ENCODE assay signal across 1 cellular context in the genomic region with DNA sequence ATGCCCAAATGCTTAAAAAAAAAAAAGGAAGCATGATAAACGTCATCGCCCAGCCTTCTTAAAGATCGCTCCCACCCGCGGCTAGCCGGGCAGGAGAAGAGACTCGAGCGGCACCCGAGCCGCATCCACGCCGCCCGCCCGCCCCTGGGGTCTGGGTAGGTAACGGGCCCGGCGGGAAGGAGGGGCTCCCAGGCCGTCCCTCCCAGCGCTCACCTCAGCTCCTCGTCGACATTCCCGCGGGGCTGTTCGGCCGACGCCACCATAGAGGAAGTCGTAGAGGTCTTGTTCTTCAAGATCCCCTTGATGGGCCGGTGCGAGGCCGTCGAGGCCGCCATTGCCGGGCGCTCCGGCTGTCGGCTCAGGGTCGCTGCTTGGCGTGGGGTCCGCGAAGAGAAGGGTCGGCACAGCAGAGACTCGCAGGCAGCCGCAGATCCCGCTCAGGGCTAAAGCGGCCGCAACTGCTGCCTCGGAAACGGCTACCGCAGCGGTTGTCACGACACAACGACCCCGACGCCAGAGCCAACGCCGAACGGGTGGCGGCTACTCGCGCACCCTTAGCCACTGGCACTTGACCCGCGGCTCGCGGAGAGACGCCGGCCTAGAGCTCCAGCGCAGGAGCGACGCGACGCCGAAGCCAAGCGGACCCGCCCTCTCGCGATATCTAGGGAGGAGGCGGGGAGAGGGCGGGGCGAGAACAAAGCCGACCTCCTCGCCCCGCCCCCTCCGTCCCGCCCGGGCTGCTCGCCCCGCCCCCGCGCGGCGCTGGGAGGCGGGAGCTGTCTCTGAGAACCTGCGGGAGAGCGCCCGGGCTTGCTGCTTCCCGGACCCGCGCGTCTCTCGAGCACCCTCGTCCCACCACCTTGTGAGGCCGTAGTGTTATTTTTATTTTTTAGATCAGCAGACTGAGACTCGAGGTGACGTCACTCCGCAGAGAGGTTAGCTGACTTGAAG.
TF ChIP-seq lines count a peak whose summit lies in the region.

A gene (minus strand): TSS at position 635 of the 951 bp plus-strand sequence. CDS start 300 bp downstream, at position 335.

TF ChIP-seq in HEK293, 187 proteins besides CTCF, POLR2A, EP300 and RAD21 (continued from another document and continues in another):
- TF ChIP-seq, protein P1, sequence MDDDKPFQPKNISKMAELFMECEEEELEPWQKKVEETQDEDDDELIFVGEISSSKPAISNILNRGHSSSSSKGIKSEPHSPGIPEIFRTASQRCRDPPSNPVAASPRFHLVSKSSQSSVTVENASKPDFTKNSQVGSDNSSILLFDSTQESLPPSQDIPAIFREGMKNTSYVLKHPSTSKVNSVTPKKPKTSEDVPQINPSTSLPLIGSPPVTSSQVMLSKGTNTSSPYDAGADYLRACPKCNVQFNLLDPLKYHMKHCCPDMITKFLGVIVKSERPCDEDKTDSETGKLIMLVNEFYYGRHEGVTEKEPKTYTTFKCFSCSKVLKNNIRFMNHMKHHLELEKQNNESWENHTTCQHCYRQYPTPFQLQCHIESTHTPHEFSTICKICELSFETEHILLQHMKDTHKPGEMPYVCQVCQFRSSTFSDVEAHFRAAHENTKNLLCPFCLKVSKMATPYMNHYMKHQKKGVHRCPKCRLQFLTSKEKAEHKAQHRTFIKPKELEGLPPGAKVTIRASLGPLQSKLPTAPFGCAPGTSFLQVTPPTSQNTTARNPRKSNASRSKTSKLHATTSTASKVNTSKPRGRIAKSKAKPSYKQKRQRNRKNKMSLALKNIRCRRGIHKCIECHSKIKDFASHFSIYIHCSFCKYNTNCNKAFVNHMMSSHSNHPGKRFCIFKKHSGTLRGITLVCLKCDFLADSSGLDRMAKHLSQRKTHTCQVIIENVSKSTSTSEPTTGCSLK (tag by site-specific recombination; IDR thresholded peaks at IDR 0.05) = no peak
- TF ChIP-seq ZNF37A (tag by site-specific recombination; IDR thresholded peaks at IDR 0.05) (no peak), SP3 (tag by site-specific recombination; IDR thresholded peaks at IDR 0.05) (peak; percentile 97), YY1 (tag by site-specific recombination; IDR thresholded peaks at IDR 0.05) (peak; percentile 70; the same call in 1 of the 2 replicates), ZNF670 (tag by site-specific recombination; IDR thresholded peaks at IDR 0.05; ENCODE audit: low read depth) (no peak), KLF7 (tag by site-specific recombination; IDR thresholded peaks at IDR 0.05; ENCODE audit: borderline replicate concordance) (no peak), ZNF544 (tag by site-specific recombination; IDR thresholded peaks at IDR 0.05) (no peak), ZBTB8A (tag by site-specific recombination; IDR thresholded peaks at IDR 0.05) (no peak), KLF1 (tag by site-specific recombination; IDR thresholded peaks at IDR 0.05) (peak; percentile 47), PRDM1 (tag by site-specific recombination; IDR thresholded peaks at IDR 0.05) (no peak), ZBTB7A (tag by site-specific recombination; IDR thresholded peaks at IDR 0.05; ENCODE audit: low read depth) (no peak), MEIS1 (CRISPR knock-in tag; IDR thresholded peaks at IDR 0.05; ENCODE audit: borderline replicate concordance) (no peak), ZNF747 (tag by site-specific recombination; IDR thresholded peaks at IDR 0.05) (no peak), GLIS2 (tag by site-specific recombination; IDR thresholded peaks at IDR 0.05) (peak; percentile 51; the same call in 1 of the 2 replicates), ZBTB1 (tag by site-specific recombination; IDR thresholded peaks at IDR 0.05) (no peak), SCRT1 (tag by site-specific recombination; IDR thresholded peaks at IDR 0.05; ENCODE audit: borderline replicate concordance) (no peak), ZNF223 (tag by site-specific recombination; IDR thresholded peaks at IDR 0.05) (no peak), IKZF3 (tag by site-specific recombination; IDR thresholded peaks at IDR 0.05) (no peak), EGR2 (tag by site-specific recombination; IDR thresholded peaks at IDR 0.05; ENCODE audit: low read depth) (no peak), ZNF16 (tag by site-specific recombination; IDR thresholded peaks at IDR 0.05; ENCODE audit: low read depth) (no peak), ZEB2 (tag by site-specific recombination; IDR thresholded peaks at IDR 0.05) (0 out of 2 replicates have a peak, but pooled peaks have one; percentile 22), KLF10 (tag by site-specific recombination; IDR thresholded peaks at IDR 0.05) (peak; percentile 70), ZNF596 (tag by site-specific recombination; IDR thresholded peaks at IDR 0.05) (no peak), ZNF558 (tag by site-specific recombination; IDR thresholded peaks at IDR 0.05) (no peak), ZNF10 (tag by site-specific recombination; IDR thresholded peaks at IDR 0.05) (no peak), ZNF157 (tag by site-specific recombination; IDR thresholded peaks at IDR 0.05) (no peak), HOXC10 (CRISPR knock-in tag; IDR thresholded peaks at IDR 0.05) (no peak), SALL2 (tag by site-specific recombination; IDR thresholded peaks at IDR 0.05; ENCODE audit: borderline replicate concordance) (no peak), ZNF777 (tag by site-specific recombination; IDR thresholded peaks at IDR 0.05; ENCODE audit: borderline replicate concordance) (0 out of 2 replicates have a peak, but pooled peaks have one; percentile 18), ZNF211 (tag by site-specific recombination; IDR thresholded peaks at IDR 0.05; ENCODE audit: low read depth) (no peak), ZNF473 (tag by site-specific recombination; IDR thresholded peaks at IDR 0.05) (no peak), ZSCAN30 (tag by site-specific recombination; IDR thresholded peaks at IDR 0.05) (0 out of 2 replicates have a peak, but pooled peaks have one; percentile 13), BCL11B (tag by site-specific recombination; IDR thresholded peaks at IDR 0.05; ENCODE audit: low read depth) (no peak), SCRT2 (tag by site-specific recombination; IDR thresholded peaks at IDR 0.05) (no peak), ZNF658 (tag by site-specific recombination; IDR thresholded peaks at IDR 0.05) (no peak), SP2 (tag by site-specific recombination; IDR thresholded peaks at IDR 0.05) (peak; percentile 90), ZNF23 (tag by site-specific recombination; IDR thresholded peaks at IDR 0.05; ENCODE audit: borderline replicate concordance) (no peak), ZNF112 (tag by site-specific recombination; IDR thresholded peaks at IDR 0.05) (no peak), GFI1B (tag by site-specific recombination; IDR thresholded peaks at IDR 0.05) (no peak), ZNF391 (tag by site-specific recombination; IDR thresholded peaks at IDR 0.05; ENCODE audit: borderline replicate concordance, low read depth) (no peak), KLF9 (tag by site-specific recombination; IDR thresholded peaks at IDR 0.05; ENCODE audit: low read depth) (peak; percentile 79), ZNF843 (tag by site-specific recombination; IDR thresholded peaks at IDR 0.05) (no peak), ZSCAN23 (tag by site-specific recombination; IDR thresholded peaks at IDR 0.05) (no peak), ZNF768 (tag by site-specific recombination; IDR thresholded peaks at IDR 0.05) (no peak)
- TF ChIP-seq, protein P2, sequence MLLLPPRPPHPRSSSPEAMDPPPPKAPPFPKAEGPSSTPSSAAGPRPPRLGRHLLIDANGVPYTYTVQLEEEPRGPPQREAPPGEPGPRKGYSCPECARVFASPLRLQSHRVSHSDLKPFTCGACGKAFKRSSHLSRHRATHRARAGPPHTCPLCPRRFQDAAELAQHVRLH (tag by site-specific recombination; IDR thresholded peaks at IDR 0.05) = no peak
- TF ChIP-seq, protein P3, sequence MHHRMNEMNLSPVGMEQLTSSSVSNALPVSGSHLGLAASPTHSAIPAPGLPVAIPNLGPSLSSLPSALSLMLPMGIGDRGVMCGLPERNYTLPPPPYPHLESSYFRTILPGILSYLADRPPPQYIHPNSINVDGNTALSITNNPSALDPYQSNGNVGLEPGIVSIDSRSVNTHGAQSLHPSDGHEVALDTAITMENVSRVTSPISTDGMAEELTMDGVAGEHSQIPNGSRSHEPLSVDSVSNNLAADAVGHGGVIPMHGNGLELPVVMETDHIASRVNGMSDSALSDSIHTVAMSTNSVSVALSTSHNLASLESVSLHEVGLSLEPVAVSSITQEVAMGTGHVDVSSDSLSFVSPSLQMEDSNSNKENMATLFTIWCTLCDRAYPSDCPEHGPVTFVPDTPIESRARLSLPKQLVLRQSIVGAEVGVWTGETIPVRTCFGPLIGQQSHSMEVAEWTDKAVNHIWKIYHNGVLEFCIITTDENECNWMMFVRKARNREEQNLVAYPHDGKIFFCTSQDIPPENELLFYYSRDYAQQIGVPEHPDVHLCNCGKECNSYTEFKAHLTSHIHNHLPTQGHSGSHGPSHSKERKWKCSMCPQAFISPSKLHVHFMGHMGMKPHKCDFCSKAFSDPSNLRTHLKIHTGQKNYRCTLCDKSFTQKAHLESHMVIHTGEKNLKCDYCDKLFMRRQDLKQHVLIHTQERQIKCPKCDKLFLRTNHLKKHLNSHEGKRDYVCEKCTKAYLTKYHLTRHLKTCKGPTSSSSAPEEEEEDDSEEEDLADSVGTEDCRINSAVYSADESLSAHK (tag by site-specific recombination; IDR thresholded peaks at IDR 0.05) = no peak
- TF ChIP-seq, protein P4, sequence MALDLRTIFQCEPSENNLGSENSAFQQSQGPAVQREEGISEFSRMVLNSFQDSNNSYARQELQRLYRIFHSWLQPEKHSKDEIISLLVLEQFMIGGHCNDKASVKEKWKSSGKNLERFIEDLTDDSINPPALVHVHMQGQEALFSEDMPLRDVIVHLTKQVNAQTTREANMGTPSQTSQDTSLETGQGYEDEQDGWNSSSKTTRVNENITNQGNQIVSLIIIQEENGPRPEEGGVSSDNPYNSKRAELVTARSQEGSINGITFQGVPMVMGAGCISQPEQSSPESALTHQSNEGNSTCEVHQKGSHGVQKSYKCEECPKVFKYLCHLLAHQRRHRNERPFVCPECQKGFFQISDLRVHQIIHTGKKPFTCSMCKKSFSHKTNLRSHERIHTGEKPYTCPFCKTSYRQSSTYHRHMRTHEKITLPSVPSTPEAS (tag by site-specific recombination; IDR thresholded peaks at IDR 0.05) = no peak
- TF ChIP-seq, protein P5, sequence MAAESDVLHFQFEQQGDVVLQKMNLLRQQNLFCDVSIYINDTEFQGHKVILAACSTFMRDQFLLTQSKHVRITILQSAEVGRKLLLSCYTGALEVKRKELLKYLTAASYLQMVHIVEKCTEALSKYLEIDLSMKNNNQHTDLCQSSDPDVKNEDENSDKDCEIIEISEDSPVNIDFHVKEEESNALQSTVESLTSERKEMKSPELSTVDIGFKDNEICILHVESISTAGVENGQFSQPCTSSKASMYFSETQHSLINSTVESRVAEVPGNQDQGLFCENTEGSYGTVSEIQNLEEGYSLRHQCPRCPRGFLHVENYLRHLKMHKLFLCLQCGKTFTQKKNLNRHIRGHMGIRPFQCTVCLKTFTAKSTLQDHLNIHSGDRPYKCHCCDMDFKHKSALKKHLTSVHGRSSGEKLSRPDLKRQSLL (tag by site-specific recombination; IDR thresholded peaks at IDR 0.05) = peak; percentile 94
- TF ChIP-seq, protein P6, sequence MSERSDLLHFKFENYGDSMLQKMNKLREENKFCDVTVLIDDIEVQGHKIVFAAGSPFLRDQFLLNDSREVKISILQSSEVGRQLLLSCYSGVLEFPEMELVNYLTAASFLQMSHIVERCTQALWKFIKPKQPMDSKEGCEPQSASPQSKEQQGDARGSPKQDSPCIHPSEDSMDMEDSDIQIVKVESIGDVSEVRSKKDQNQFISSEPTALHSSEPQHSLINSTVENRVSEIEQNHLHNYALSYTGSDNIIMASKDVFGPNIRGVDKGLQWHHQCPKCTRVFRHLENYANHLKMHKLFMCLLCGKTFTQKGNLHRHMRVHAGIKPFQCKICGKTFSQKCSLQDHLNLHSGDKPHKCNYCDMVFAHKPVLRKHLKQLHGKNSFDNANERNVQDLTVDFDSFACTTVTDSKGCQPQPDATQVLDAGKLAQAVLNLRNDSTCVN (tag by site-specific recombination; optimal IDR thresholded peaks at IDR 0.05) = peak; percentile 91
- TF ChIP-seq, protein P7, sequence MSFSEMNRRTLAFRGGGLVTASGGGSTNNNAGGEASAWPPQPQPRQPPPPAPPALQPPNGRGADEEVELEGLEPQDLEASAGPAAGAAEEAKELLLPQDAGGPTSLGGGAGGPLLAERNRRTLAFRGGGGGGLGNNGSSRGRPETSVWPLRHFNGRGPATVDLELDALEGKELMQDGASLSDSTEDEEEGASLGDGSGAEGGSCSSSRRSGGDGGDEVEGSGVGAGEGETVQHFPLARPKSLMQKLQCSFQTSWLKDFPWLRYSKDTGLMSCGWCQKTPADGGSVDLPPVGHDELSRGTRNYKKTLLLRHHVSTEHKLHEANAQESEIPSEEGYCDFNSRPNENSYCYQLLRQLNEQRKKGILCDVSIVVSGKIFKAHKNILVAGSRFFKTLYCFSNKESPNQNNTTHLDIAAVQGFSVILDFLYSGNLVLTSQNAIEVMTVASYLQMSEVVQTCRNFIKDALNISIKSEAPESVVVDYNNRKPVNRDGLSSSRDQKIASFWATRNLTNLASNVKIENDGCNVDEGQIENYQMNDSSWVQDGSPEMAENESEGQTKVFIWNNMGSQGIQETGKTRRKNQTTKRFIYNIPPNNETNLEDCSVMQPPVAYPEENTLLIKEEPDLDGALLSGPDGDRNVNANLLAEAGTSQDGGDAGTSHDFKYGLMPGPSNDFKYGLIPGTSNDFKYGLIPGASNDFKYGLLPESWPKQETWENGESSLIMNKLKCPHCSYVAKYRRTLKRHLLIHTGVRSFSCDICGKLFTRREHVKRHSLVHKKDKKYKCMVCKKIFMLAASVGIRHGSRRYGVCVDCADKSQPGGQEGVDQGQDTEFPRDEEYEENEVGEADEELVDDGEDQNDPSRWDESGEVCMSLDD (tag by site-specific recombination; IDR thresholded peaks at IDR 0.05) = no peak
- TF ChIP-seq, protein P8, sequence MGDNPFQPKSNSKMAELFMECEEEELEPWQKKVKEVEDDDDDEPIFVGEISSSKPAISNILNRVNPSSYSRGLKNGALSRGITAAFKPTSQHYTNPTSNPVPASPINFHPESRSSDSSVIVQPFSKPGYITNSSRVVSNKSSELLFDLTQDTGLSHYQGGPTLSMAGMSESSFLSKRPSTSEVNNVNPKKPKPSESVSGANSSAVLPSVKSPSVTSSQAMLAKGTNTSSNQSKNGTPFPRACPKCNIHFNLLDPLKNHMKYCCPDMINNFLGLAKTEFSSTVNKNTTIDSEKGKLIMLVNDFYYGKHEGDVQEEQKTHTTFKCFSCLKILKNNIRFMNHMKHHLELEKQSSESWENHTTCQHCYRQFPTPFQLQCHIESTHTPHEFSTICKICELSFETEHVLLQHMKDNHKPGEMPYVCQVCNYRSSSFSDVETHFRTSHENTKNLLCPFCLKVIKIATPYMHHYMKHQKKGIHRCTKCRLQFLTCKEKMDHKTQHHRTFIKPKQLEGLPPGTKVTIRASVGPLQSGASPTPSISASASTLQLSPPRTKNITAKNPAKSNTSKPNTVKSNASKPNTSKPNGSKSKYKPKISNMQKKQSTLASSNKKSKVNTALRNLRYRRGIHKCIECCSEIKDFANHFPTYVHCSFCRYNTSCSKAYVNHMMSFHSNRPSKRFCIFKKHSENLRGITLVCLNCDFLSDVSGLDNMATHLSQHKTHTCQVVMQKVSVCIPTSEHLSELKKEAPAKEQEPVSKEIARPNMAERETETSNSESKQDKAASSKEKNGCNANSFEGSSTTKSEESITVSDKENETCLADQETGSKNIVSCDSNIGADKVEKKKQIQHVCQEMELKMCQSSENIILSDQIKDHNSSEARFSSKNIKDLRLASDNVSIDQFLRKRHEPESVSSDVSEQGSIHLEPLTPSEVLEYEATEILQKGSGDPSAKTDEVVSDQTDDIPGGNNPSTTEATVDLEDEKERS (tag by site-specific recombination; IDR thresholded peaks at IDR 0.05) = no peak
